ENCODE assay signal across 8 cellular contexts in the genomic region with DNA sequence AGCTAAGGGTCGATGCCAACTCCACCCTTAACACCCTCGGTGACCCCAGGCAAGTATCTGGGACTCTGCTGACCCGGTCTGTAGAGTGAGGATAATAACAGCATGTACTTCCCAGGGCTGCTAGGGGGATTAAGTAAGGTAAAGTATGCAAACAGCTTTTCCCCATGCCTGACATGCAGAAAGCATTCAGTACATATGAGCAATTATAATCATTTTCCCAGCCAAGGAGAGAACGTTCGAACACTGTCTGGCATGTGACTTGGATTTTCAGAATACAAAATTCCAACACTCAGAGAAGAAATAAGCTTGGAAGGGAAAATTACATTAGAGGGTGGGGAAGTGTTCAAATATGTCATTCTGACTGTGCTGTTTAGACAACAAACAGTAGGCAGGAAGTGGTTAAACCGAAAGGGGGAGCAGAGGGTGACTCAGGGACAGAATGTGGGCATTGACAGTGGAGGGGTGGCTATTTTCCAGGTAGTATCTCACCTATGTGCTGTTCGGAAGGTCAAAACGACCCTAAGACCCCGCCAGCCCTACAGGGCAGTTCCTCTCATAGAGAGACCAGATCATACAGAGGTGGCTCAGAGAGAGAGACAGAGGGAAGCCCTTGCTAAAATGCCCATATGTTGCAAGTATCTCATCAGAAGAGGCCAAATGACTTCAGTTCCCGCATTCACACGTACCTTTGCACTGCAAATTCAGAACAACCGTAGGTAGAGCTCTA. TPM values are rescaled to one million over a fixed set of nuclear protein-coding genes. Genes with fewer than 3 reads are reported as not detected.
DNase-seq lines count a peak whose midpoint lies in the region; ATAC-seq and TF ChIP-seq lines count a peak whose summit lies in the region.

No MANE protein-coding gene starts in this region.

- H3K4me3 ChIP-seq in upper lobe of left lung (no peak overlapping the region), suprapubic skin (no peak overlapping the region)

- H3K9me3 Mint-ChIP-seq in activated T-helper 1 cell treated with anti-CD3 and anti-CD28 coated beads, Interleukin-12 subunit alpha, Interleukin-12 subunit beta, Interleukin-2, Interleukin-4 antibody, amounts not matched to agents 30 ng/mL and 10 ng/mL and 1 ng/mL, durations not matched to agents 14 hours and 24 hours and 36 hours, result peaks cover 4% of the 10 kb centered on the region

- H3K27ac Mint-ChIP-seq in activated T-helper 1 cell treated with anti-CD3 and anti-CD28 coated beads, Interleukin-12 subunit alpha, Interleukin-12 subunit beta, Interleukin-2, Interleukin-4 antibody, amounts not matched to agents 30 ng/mL and 10 ng/mL and 1 ng/mL, durations not matched to agents 14 hours and 24 hours and 36 hours, result peak overlapping the region; percentile 86

- peaks cover 7 to 32% (median 17%) of the 10 kb centered on the region in 4 donors for H3K4me1 ChIP-seq in upper lobe of left lung
- peaks cover 7% of the 10 kb centered on the region for H3K4me1 ChIP-seq in suprapubic skin

- DNase-seq in GDM1 (lab: John Stamatoyannopoulos, UW) (peak; percentile 31), H4 (ENCODE audit: low spot score) (peak; percentile 79), NOMO-1 treated with DMSO at 0.1 percent for 48 hours (lab: John Stamatoyannopoulos, UW; ENCODE audit: unreplicated experiment) (peak; percentile 86), kidney tubule cell (ENCODE audit: low spot score) (peak; percentile 72), upper lobe of left lung (no peak), suprapubic skin (ENCODE audit: low spot score in 2 of 2) (no peak), cerebellum (ENCODE audit: low spot score) (no peak)
- DNase-seq in activated T-helper 1 cell treated with anti-CD3 and anti-CD28 coated beads, Interleukin-12 subunit alpha, Interleukin-12 subunit beta, Interleukin-2, Interleukin-4 antibody, amounts not matched to agents 30 ng/mL and 10 ng/mL and 1 ng/mL, durations not matched to agents 14 hours and 24 hours and 36 hours (ENCODE audit: low spot score), result peak; percentile 66

- TF ChIP-seq CTCF in upper lobe of left lung (IDR thresholded peaks at IDR 0.05) (no peak), suprapubic skin (IDR thresholded peaks at IDR 0.05) (no peak)

- H3K27ac ChIP-seq in upper lobe of left lung (peak overlapping the region; percentile 73 to 83 (median 77)), suprapubic skin (no peak overlapping the region)

- TF ChIP-seq POLR2A in upper lobe of left lung (IDR thresholded peaks at IDR 0.05) (no peak), suprapubic skin (IDR thresholded peaks at IDR 0.05) (no peak)

- ATAC-seq in upper lobe of left lung (ENCODE audit: low FRiP score in 2 of 2), result peak; percentile 59 to 69

- H3K27me3 Mint-ChIP-seq in activated T-helper 1 cell treated with anti-CD3 and anti-CD28 coated beads, Interleukin-12 subunit alpha, Interleukin-12 subunit beta, Interleukin-2, Interleukin-4 antibody, amounts not matched to agents 30 ng/mL and 10 ng/mL and 1 ng/mL, durations not matched to agents 14 hours and 24 hours and 36 hours (ENCODE audit: insufficient read depth), result peaks cover 5% of the 10 kb centered on the region

- no peak for TF ChIP-seq EP300 in upper lobe of left lung (IDR thresholded peaks at IDR 0.05)
- no peak for TF ChIP-seq EP300 in suprapubic skin (IDR thresholded peaks at IDR 0.05)

- H3K36me3 Mint-ChIP-seq in activated T-helper 1 cell treated with anti-CD3 and anti-CD28 coated beads, Interleukin-12 subunit alpha, Interleukin-12 subunit beta, Interleukin-2, Interleukin-4 antibody, amounts not matched to agents 30 ng/mL and 10 ng/mL and 1 ng/mL, durations not matched to agents 14 hours and 24 hours and 36 hours (ENCODE audit: low read depth), result peaks cover 23% of the 10 kb centered on the region

- H3K27me3 ChIP-seq in upper lobe of left lung (no peaks in the 10 kb centered on the region), suprapubic skin (peaks cover 4% of the 10 kb centered on the region)

- peaks cover 52% of the 10 kb centered on the region for H3K4me1 Mint-ChIP-seq in activated T-helper 1 cell treated with anti-CD3 and anti-CD28 coated beads, Interleukin-12 subunit alpha, Interleukin-12 subunit beta, Interleukin-2, Interleukin-4 antibody, amounts not matched to agents 30 ng/mL and 10 ng/mL and 1 ng/mL, durations not matched to agents 14 hours and 24 hours and 36 hours (ENCODE audit: low read depth)

- peaks cover 0 to 17% (median 10%) of the 10 kb centered on the region in 4 donors for H3K36me3 ChIP-seq in upper lobe of left lung
- H3K36me3 ChIP-seq in suprapubic skin, result peaks cover 10% of the 10 kb centered on the region

- H3K9me3 ChIP-seq in upper lobe of left lung (no peaks in the 10 kb centered on the region), suprapubic skin (no peaks in the 10 kb centered on the region)

- intact Hi-C loops in activated T-helper 1 cell treated with anti-CD3 and anti-CD28 coated beads, Interleukin-12 subunit alpha, Interleukin-12 subunit beta, Interleukin-2, Interleukin-4 antibody, amounts not matched to agents 30 ng/mL and 10 ng/mL and 1 ng/mL, durations not matched to agents 14 hours and 24 hours and 36 hours (cut with micrococcal nuclease), result loop anchor here (1.0 to 2.0 kb wide), 6 partner anchors 12 to 244 kb away; no protein-coding TSS in a partner anchor

- peak overlapping the region; percentile 67 for H3K4me3 Mint-ChIP-seq in activated T-helper 1 cell treated with anti-CD3 and anti-CD28 coated beads, Interleukin-12 subunit alpha, Interleukin-12 subunit beta, Interleukin-2, Interleukin-4 antibody, amounts not matched to agents 30 ng/mL and 10 ng/mL and 1 ng/mL, durations not matched to agents 14 hours and 24 hours and 36 hours

- WGBS in upper lobe of left lung, 2 donors, result 49 to 52% methylated on average over 11 to 12 of the region's 12 CpGs
- WGBS in suprapubic skin, result 62% methylated on average over 12 of the region's 12 CpGs

RNA-seq across cellular contexts. Expression of gene ASPRV1, which starts 14.9 kb away (rescaled TPM):
- 0.23 TPM in 1 of 2 replicates, not detected in the other for total RNA-seq in H4 (2014; rRNA removed; shearing (Covaris generic))
- total RNA-seq in activated T-helper 1 cell treated with anti-CD3 and anti-CD28 coated beads, Interleukin-12 subunit alpha, Interleukin-12 subunit beta, Interleukin-2, Interleukin-4 antibody, amounts not matched to agents 30 ng/mL and 10 ng/mL and 1 ng/mL, durations not matched to agents 14 hours and 24 hours and 36 hours, result 0.44 and 0.91 TPM in 2 replicates
- total RNA-seq in upper lobe of left lung (1 to 10 TPM; 1.0 to 2.1 (median 1.4) TPM), suprapubic skin (100 to 1,000 TPM in 3 of 4 donors, 10 to 100 TPM in 1; 45.3 to 805 (median 558) TPM), cerebellum (5.6 TPM)

RNA-seq across cellular contexts. Expression of gene MXD1, which starts 31.6 kb away (rescaled TPM):
- total RNA-seq in H4 (2014; rRNA removed; shearing (Covaris generic)), result 0.94 and 1.6 TPM in 2 replicates
- 16.0 and 18.1 TPM in 2 replicates for total RNA-seq in activated T-helper 1 cell treated with anti-CD3 and anti-CD28 coated beads, Interleukin-12 subunit alpha, Interleukin-12 subunit beta, Interleukin-2, Interleukin-4 antibody, amounts not matched to agents 30 ng/mL and 10 ng/mL and 1 ng/mL, durations not matched to agents 14 hours and 24 hours and 36 hours
- total RNA-seq in upper lobe of left lung (10 to 100 TPM; 16.3 to 94.3 (median 33.8) TPM), suprapubic skin (10 to 100 TPM; 12.5 to 18.6 (median 15.7) TPM), cerebellum (11.2 TPM)

RNA-seq across cellular contexts. Expression of gene SNRNP27, which starts 52.8 kb away (rescaled TPM):
- total RNA-seq in H4 (2014; rRNA removed; shearing (Covaris generic)), result 62.8 and 63.7 TPM in 2 replicates
- total RNA-seq in activated T-helper 1 cell treated with anti-CD3 and anti-CD28 coated beads, Interleukin-12 subunit alpha, Interleukin-12 subunit beta, Interleukin-2, Interleukin-4 antibody, amounts not matched to agents 30 ng/mL and 10 ng/mL and 1 ng/mL, durations not matched to agents 14 hours and 24 hours and 36 hours, result 54.0 and 55.6 TPM in 2 replicates
- total RNA-seq in upper lobe of left lung (100 to 1,000 TPM in 2 of 6 donors, 10 to 100 TPM in 4; 32.7 to 120 (median 55.0) TPM), suprapubic skin (10 to 100 TPM; 54.4 to 84.4 (median 64.4) TPM), cerebellum (38.4 TPM)

Comparison
In these comparisons a context has a peak if more than half of its experiments do, and no peak if none do; other contexts are left out.
1. DNase-seq: peak in GDM1 (single experiment), H4 (single experiment), NOMO-1 treated with DMSO at 0.1 percent for 48 hours (single experiment), activated T-helper 1 cell treated with anti-CD3 and anti-CD28 coated beads, Interleukin-12 subunit alpha, Interleukin-12 subunit beta, Interleukin-2, Interleukin-4 antibody, amounts not matched to agents 30 ng/mL and 10 ng/mL and 1 ng/mL, durations not matched to agents 14 hours and 24 hours and 36 hours (single experiment) and kidney tubule cell (single experiment); none in upper lobe of left lung (0 of 2), suprapubic skin (0 of 2) and cerebellum (single experiment).